Comparison of ENCODE assay signal across 26 cellular contexts in the genomic region with DNA sequence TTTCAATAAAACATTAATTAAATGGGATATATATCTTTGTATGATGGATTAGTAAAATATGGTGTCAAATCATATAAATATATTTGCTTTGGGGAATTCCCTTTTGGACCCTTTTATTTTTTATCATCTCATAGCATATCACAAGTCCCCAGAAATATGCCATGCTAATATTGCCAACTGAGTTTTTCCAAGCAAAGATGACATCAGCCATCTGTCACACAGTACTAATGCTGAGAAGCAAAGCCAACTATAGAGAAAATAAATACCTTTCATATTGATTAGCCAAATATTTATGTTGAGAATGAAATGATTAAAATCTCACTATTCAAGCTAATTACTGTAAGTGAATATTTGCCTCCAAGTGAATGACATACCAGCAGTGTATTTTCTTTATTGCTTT.
"Had no signal": no experiment of that assay in that cellular context is flagged by ENCODE, and none has a peak within 500 bp of the region (broad histone marks: within the 10 kb centered on the region; RNA-seq: fewer than 3 reads in every experiment).

No MANE protein-coding gene starts in this region.

- H3K4me3 ChIP-seq: coronary artery, prostate gland, right lobe of liver, smooth muscle cell, stomach, testis had no signal

- H3K4me2 ChIP-seq: smooth muscle cell had no signal

- H3K27ac Mint-ChIP-seq: activated B cell treated with CpG ODN at 0.5 μM for 24 hours; activated CD4-positive, alpha-beta memory T cell treated with anti-CD3 and anti-CD28 coated beads, Interleukin-2, amount 10 ng/mL, durations not matched to agents 7 days and 5 days; activated CD8-positive, alpha-beta memory T cell treated with anti-CD3 and anti-CD28 coated beads, Interleukin-2, amount 10 ng/mL, durations not matched to agents 7 days and 5 days; activated naive CD8-positive, alpha-beta T cell treated with anti-CD3 and anti-CD28 coated beads, Interleukin-2, amount 10 ng/mL, durations not matched to agents 7 days and 5 days; activated T-helper 2 cell treated with anti-CD3 and anti-CD28 coated beads, Interferon-gamma antibody, Interleukin-2, Interleukin-4, amounts not matched to agents 10 μg/mL and 5 μg/mL and 100 μg/mL, durations not matched to agents 14 hours and 24 hours and 36 hours; mesothelial cell of epicardium; stimulated activated effector memory CD8-positive, alpha-beta T cell treated with anti-CD3 and anti-CD28 coated beads, Interleukin-12 subunit alpha, Interleukin-12 subunit beta, amount 100 ng/mL, for 72 hours; type B pancreatic cell had no signal

- H3K27ac ChIP-seq: coronary artery, prostate gland, right lobe of liver, stomach, testis had no signal

- FAIRE-seq: endometrium, keratinocyte, TTC549 had no signal

- H3K36me3 Mint-ChIP-seq: activated CD8-positive, alpha-beta memory T cell treated with anti-CD3 and anti-CD28 coated beads, Interleukin-2, amount 10 ng/mL, durations not matched to agents 7 days and 5 days; activated naive CD8-positive, alpha-beta T cell treated with anti-CD3 and anti-CD28 coated beads, Interleukin-2, amount 10 ng/mL, durations not matched to agents 7 days and 5 days; brain; stimulated activated effector memory CD8-positive, alpha-beta T cell treated with anti-CD3 and anti-CD28 coated beads, Interleukin-12 subunit alpha, Interleukin-12 subunit beta, amount 100 ng/mL, for 72 hours; type B pancreatic cell had no signal

- H3K36me3 ChIP-seq: prostate gland, right lobe of liver, stomach had no signal

- H3K4me3 Mint-ChIP-seq: activated B cell treated with CpG ODN at 0.5 μM for 24 hours; activated CD4-positive, alpha-beta memory T cell treated with anti-CD3 and anti-CD28 coated beads, Interleukin-2, amount 10 ng/mL, durations not matched to agents 7 days and 5 days; activated CD8-positive, alpha-beta memory T cell treated with anti-CD3 and anti-CD28 coated beads, Interleukin-2, amount 10 ng/mL, durations not matched to agents 7 days and 5 days; activated naive CD8-positive, alpha-beta T cell treated with anti-CD3 and anti-CD28 coated beads, Interleukin-2, amount 10 ng/mL, durations not matched to agents 7 days and 5 days; brain; mesothelial cell of epicardium; nephron progenitor cell; stimulated activated effector memory CD8-positive, alpha-beta T cell treated with anti-CD3 and anti-CD28 coated beads, Interleukin-12 subunit alpha, Interleukin-12 subunit beta, amount 100 ng/mL, for 72 hours; type B pancreatic cell had no signal

- DNase-seq: activated B cell treated with CpG ODN at 0.5 μM for 24 hours; activated CD4-positive, alpha-beta memory T cell treated with anti-CD3 and anti-CD28 coated beads, Interleukin-2, amount 10 ng/mL, durations not matched to agents 7 days and 5 days; activated CD4-positive, alpha-beta T cell treated with anti-CD3 and anti-CD28 coated beads for 4 hours; activated CD8-positive, alpha-beta memory T cell treated with anti-CD3 and anti-CD28 coated beads, Interleukin-2, amount 10 ng/mL, durations not matched to agents 7 days and 5 days; activated naive CD4-positive, alpha-beta T cell treated with Interleukin-2 at 50 U/mL for 16 hours; activated naive CD8-positive, alpha-beta T cell treated with anti-CD3 and anti-CD28 coated beads, Interleukin-2, amount 10 ng/mL, durations not matched to agents 7 days and 5 days; central memory CD4-positive, alpha-beta T cell; erythroblast; foreskin melanocyte; nephron progenitor cell; occipital lobe; right lobe of liver; stimulated activated CD4-positive, alpha-beta T cell treated with anti-CD3 and anti-CD28 coated beads, Interleukin-4, amount 100 ng/mL, for 24 hours; stomach; testis had no signal

- H3K4me1 Mint-ChIP-seq: activated B cell treated with CpG ODN at 0.5 μM for 24 hours; activated CD4-positive, alpha-beta memory T cell treated with anti-CD3 and anti-CD28 coated beads, Interleukin-2, amount 10 ng/mL, durations not matched to agents 7 days and 5 days; activated CD8-positive, alpha-beta memory T cell treated with anti-CD3 and anti-CD28 coated beads, Interleukin-2, amount 10 ng/mL, durations not matched to agents 7 days and 5 days; activated naive CD8-positive, alpha-beta T cell treated with anti-CD3 and anti-CD28 coated beads, Interleukin-2, amount 10 ng/mL, durations not matched to agents 7 days and 5 days; mesothelial cell of epicardium; stimulated activated effector memory CD8-positive, alpha-beta T cell treated with anti-CD3 and anti-CD28 coated beads, Interleukin-12 subunit alpha, Interleukin-12 subunit beta, amount 100 ng/mL, for 72 hours had no signal

- H3K4me1 ChIP-seq: prostate gland, right lobe of liver, testis had no signal

- H3K9me3 Mint-ChIP-seq: activated CD4-positive, alpha-beta memory T cell treated with anti-CD3 and anti-CD28 coated beads, Interleukin-2, amount 10 ng/mL, durations not matched to agents 7 days and 5 days; activated naive CD8-positive, alpha-beta T cell treated with anti-CD3 and anti-CD28 coated beads, Interleukin-2, amount 10 ng/mL, durations not matched to agents 7 days and 5 days; type B pancreatic cell had no signal

- H3K27me3 Mint-ChIP-seq: activated B cell treated with CpG ODN at 0.5 μM for 24 hours; activated CD4-positive, alpha-beta memory T cell treated with anti-CD3 and anti-CD28 coated beads, Interleukin-2, amount 10 ng/mL, durations not matched to agents 7 days and 5 days; activated CD8-positive, alpha-beta memory T cell treated with anti-CD3 and anti-CD28 coated beads, Interleukin-2, amount 10 ng/mL, durations not matched to agents 7 days and 5 days; activated naive CD8-positive, alpha-beta T cell treated with anti-CD3 and anti-CD28 coated beads, Interleukin-2, amount 10 ng/mL, durations not matched to agents 7 days and 5 days; brain; type B pancreatic cell had no signal

- H3K9me3 ChIP-seq: prostate gland, right lobe of liver, stomach, testis had no signal

- ATAC-seq: activated CD8-positive, alpha-beta memory T cell treated with anti-CD3 and anti-CD28 coated beads, Interleukin-2, amount 10 ng/mL, durations not matched to agents 7 days and 5 days; right lobe of liver; stimulated activated effector memory CD8-positive, alpha-beta T cell treated with anti-CD3 and anti-CD28 coated beads, Interleukin-12 subunit alpha, Interleukin-12 subunit beta, amount 100 ng/mL, for 72 hours had no signal

- H3K27me3 ChIP-seq: right lobe of liver, stomach, testis had no signal
